Comparison of ENCODE assay signal across 21 cellular contexts in genomic region chr19:3638208-3639193, GRCh38. TPM values are rescaled to one million over a fixed set of nuclear protein-coding genes. Genes with fewer than 3 reads are reported as not detected.
DNase-seq lines count a peak whose midpoint lies in the region; ATAC-seq, FAIRE-seq and TF ChIP-seq lines count a peak whose summit lies in the region.
"Had no signal": no experiment of that assay in that cellular context is flagged by ENCODE, and none has a peak within 500 bp of the region (broad histone marks: within the 10 kb centered on the region; RNA-seq: fewer than 3 reads in every experiment).

No MANE protein-coding gene starts in this region.

- H2BK15ac ChIP-seq in IMR-90 (ENCODE audit: low read depth, low read length), result no peak overlapping the region

- no peak overlapping the region for H3K27ac Mint-ChIP-seq in stimulated activated memory B cell treated with anti-CD40 and anti-IgM and Interleukin-4, amounts not matched to agents 10 μg/mL and 1 μg/mL and 100 μg/mL, for 72 hours

- H3K4me2 ChIP-seq in IMR-90 (ENCODE audit: low read depth, low read length) (no peak overlapping the region), K562 (ENCODE audit: insufficient read depth, low read length) (no peak overlapping the region), HepG2 (ENCODE audit: low read depth, low read length) (no peak overlapping the region)

- intact Hi-C loops in IMR-90 (cut with micrococcal nuclease), result no loop called here
- intact Hi-C loops in K562 (cut with micrococcal nuclease), result no loop called here
- intact Hi-C loops in HepG2 (cut with micrococcal nuclease; ENCODE audit: unreplicated experiment), result no loop called here

- H3K27ac ChIP-seq in IMR-90 (ENCODE audit: insufficient read depth, low read length), result no peak overlapping the region
- H3K27ac ChIP-seq in K562 (ENCODE audit: extremely low read depth, low read depth, low read length), result no peak overlapping the region
- no peak overlapping the region for H3K27ac ChIP-seq in HepG2 (ENCODE audit: extremely low read length, insufficient read depth, low read length)

- in situ Hi-C loops in IMR-90 (cut with MboI; ENCODE audit: low sequenced_read_pairs) (no loop called here), K562 (cut with MboI) (no loop called here), HepG2 (cut with HindIII; ENCODE audit: extremely low pct_ligation_motif_present, low pct_unique_long_range_greater_than_20kb) (no loop called here)

- no peaks in the 10 kb centered on the region for H3K27me3 Mint-ChIP-seq in stimulated activated memory B cell treated with anti-CD40 and anti-IgM and Interleukin-4, amounts not matched to agents 10 μg/mL and 1 μg/mL and 100 μg/mL, for 72 hours
- H3K27me3 Mint-ChIP-seq: CD4-positive, alpha-beta memory T cell had no signal

- no peak for TF ChIP-seq CTCF in IMR-90 (conservative IDR thresholded peaks at IDR 0.05; ENCODE audit: low read depth, low read length)
- no peak for TF ChIP-seq CTCF in K562 (IDR thresholded peaks at IDR 0.05 in 2 of 3, conservative IDR thresholded peaks at IDR 0.05 in 1 of 3; ENCODE audit: insufficient read depth in 2 of 3, low read depth in 1 of 3, low read length in 3 of 3)
- TF ChIP-seq CTCF in HepG2 (CRISPR knock-in tag; IDR thresholded peaks at IDR 0.05), result no peak

- H3K9me1 ChIP-seq in IMR-90 (ENCODE audit: insufficient read depth, low read length) (no peaks in the 10 kb centered on the region), K562 (ENCODE audit: control insufficient read depth, insufficient read depth, low read length) (peaks cover 4% of the 10 kb centered on the region)

- no peak overlapping the region for H3K4me3 ChIP-seq in IMR-90 (ENCODE audit: insufficient read depth, low read depth, low read length)
- H3K4me3 ChIP-seq in K562, result no peak overlapping the region
- H3K4me3 ChIP-seq in HepG2 (replicated peaks in 1 of 3; ENCODE audit: insufficient read depth in 1 of 3, low read depth in 2 of 3, low read length in 3 of 3), result no peak overlapping the region
- H3K4me3 ChIP-seq: HAP-1 had no signal

- no peak overlapping the region for H2BK5ac ChIP-seq in IMR-90 (ENCODE audit: low read depth, low read length, poor library complexity, severe bottlenecking)

- peaks cover 45% of the 10 kb centered on the region for H3K36me3 Mint-ChIP-seq in stimulated activated memory B cell treated with anti-CD40 and anti-IgM and Interleukin-4, amounts not matched to agents 10 μg/mL and 1 μg/mL and 100 μg/mL, for 72 hours

- H3K4me3 Mint-ChIP-seq in stimulated activated memory B cell treated with anti-CD40 and anti-IgM and Interleukin-4, amounts not matched to agents 10 μg/mL and 1 μg/mL and 100 μg/mL, for 72 hours, result no peak overlapping the region
- H3K4me3 Mint-ChIP-seq: CD4-positive, alpha-beta memory T cell had no signal

- WGBS in IMR-90 (ENCODE audit: extremely low coverage in 2 of 2, insufficient read length in 1 of 2), 2 experiments, result 94% methylated on average over 35 of the region's 55 CpGs; no CpG with 5 or more reads in 1 of the 2 experiments
- 91% methylated on average over 38 of the region's 55 CpGs for WGBS in K562 (ENCODE audit: insufficient coverage, low coverage, missing lambda C conversion rate)
- 93% methylated on average over 28 of the region's 55 CpGs for WGBS in HepG2 (ENCODE audit: low lambda C conversion rate)

- H3K79me1 ChIP-seq in IMR-90 (ENCODE audit: low read depth in 1 of 2, low read length in 2 of 2), result no peaks in the 10 kb centered on the region; a peak in 1 of 4 replicates

- TF ChIP-seq POLR2A in IMR-90 (IDR thresholded peaks at IDR 0.05; ENCODE audit: low read depth, low read length), result no peak
- TF ChIP-seq POLR2A in K562 (conservative IDR thresholded peaks at IDR 0.05), result no peak
- TF ChIP-seq POLR2A in HepG2 (IDR thresholded peaks at IDR 0.05; ENCODE audit: insufficient read depth in 1 of 2, low read depth in 2 of 2, low read length in 2 of 2), result no peak

- H3K9me3 Mint-ChIP-seq in stimulated activated memory B cell treated with anti-CD40 and anti-IgM and Interleukin-4, amounts not matched to agents 10 μg/mL and 1 μg/mL and 100 μg/mL, for 72 hours, result no peaks in the 10 kb centered on the region
- H3K9me3 Mint-ChIP-seq: CD4-positive, alpha-beta memory T cell had no signal

- no peak overlapping the region for H3K23ac ChIP-seq in IMR-90 (ENCODE audit: low read depth, low read length)

- no peak overlapping the region for H2AK5ac ChIP-seq in IMR-90 (ENCODE audit: low read depth, low read length)

- POLR2A ChIA-PET in IMR-90 (lab: Charles Lee; ENCODE audit: unreplicated experiment), result no interaction called here
- POLR2A ChIA-PET in K562 (lab: Yijun Ruan, JAX), result no interaction called here
- POLR2A ChIA-PET in HepG2 (lab: Yijun Ruan, JAX), result no interaction called here

- H2AFZ ChIP-seq in IMR-90 (replicated peaks; ENCODE audit: low read length, poor library complexity), result no peak overlapping the region
- no peak overlapping the region for H2AFZ ChIP-seq in K562 (ENCODE audit: low read depth, low read length)
- no peak overlapping the region for H2AFZ ChIP-seq in HepG2 (ENCODE audit: low read length)

- H3K4ac ChIP-seq in IMR-90 (ENCODE audit: low read depth, low read length), result no peak overlapping the region

- H3K36me3 ChIP-seq in IMR-90 (ENCODE audit: control insufficient read depth, insufficient read depth, low read length) (peaks cover 39% of the 10 kb centered on the region), K562 (ENCODE audit: control insufficient read depth, insufficient read depth, low read length) (peaks cover 32% of the 10 kb centered on the region; the same call in 1 of the 3 replicates), HepG2 (replicated peaks in 1 of 2; ENCODE audit: control insufficient read depth in 1 of 2, insufficient read depth in 2 of 2, low read length in 2 of 2) (peaks cover 2 to 3% of the 10 kb centered on the region in 2 experiments; a peak in 2 of 5 replicates)
- H3K36me3 ChIP-seq: HAP-1 had no signal

- no peak overlapping the region for H3K56ac ChIP-seq in IMR-90 (ENCODE audit: extremely low read depth, insufficient read depth, low read length)

- TF ChIP-seq EP300 in K562 (IDR thresholded peaks at IDR 0.05; ENCODE audit: low read length) (no peak), HepG2 (IDR thresholded peaks at IDR 0.05; ENCODE audit: low read depth in 2 of 2, low read length in 2 of 2) (no peak), HepG2 (CRISPR knock-in tag; IDR thresholded peaks at IDR 0.05; ENCODE audit: borderline replicate concordance) (no peak)

- DNase-seq in IMR-90 (no peak), K562 (ENCODE audit: extremely low read depth in 1 of 4, low spot score in 3 of 4) (no peak), HepG2 (ENCODE audit: low spot score) (no peak)
- DNase-seq in stimulated activated CD4-positive, alpha-beta T cell treated with anti-CD3 and anti-CD28 coated beads, Interleukin-2, amount 100 ng/mL, for 24 hours, result no peak
- DNase-seq in effector CD4-positive, alpha-beta T cell, result no peak
- no peak for DNase-seq in activated T-cell treated with anti-CD3 and anti-CD28 coated beads, Interleukin-2, amount 50 U/mL, for 48 hours
- DNase-seq: C1 segment of cervical spinal cord; Calu3; CD4-positive, alpha-beta memory T cell; COR-L47; DMS53; DMS79 treated with DMSO at 0.1 percent for 48 hours; GF-D8; GOT3 had no signal

- no peaks in the 10 kb centered on the region for H3K4me1 Mint-ChIP-seq in stimulated activated memory B cell treated with anti-CD40 and anti-IgM and Interleukin-4, amounts not matched to agents 10 μg/mL and 1 μg/mL and 100 μg/mL, for 72 hours
- H3K4me1 Mint-ChIP-seq: CD4-positive, alpha-beta memory T cell had no signal

- H4K5ac ChIP-seq in IMR-90 (ENCODE audit: low read depth, low read length), result no peak overlapping the region

- H3K27me3 ChIP-seq in IMR-90 (ENCODE audit: control insufficient read depth, insufficient read depth, low read length) (no peaks in the 10 kb centered on the region), K562 (ENCODE audit: control insufficient read depth in 2 of 2, insufficient read depth in 2 of 2, low read length in 2 of 2) (no peaks in the 10 kb centered on the region), HepG2 (ENCODE audit: control insufficient read depth in 1 of 2, insufficient read depth in 2 of 2, low read length in 2 of 2) (no peaks in the 10 kb centered on the region)

- no peaks in the 10 kb centered on the region for H3K79me2 ChIP-seq in K562 (ENCODE audit: control insufficient read depth, insufficient read depth, low read length)
- H3K79me2 ChIP-seq in HepG2 (ENCODE audit: insufficient read depth, low read length), result no peaks in the 10 kb centered on the region

- H2BK120ac ChIP-seq in IMR-90 (ENCODE audit: low read depth, low read length), result no peak overlapping the region

- H3K4me1 ChIP-seq in IMR-90 (ENCODE audit: control insufficient read depth, insufficient read depth, low read length), result no peaks in the 10 kb centered on the region
- peaks cover 0 to 54% of the 10 kb centered on the region in 2 experiments; a peak in 3 of 5 replicates for H3K4me1 ChIP-seq in K562 (replicated peaks in 1 of 2; ENCODE audit: control insufficient read depth in 2 of 2, insufficient read depth in 2 of 2, low read length in 2 of 2)
- no peaks in the 10 kb centered on the region for H3K4me1 ChIP-seq in HepG2 (ENCODE audit: insufficient read depth, low read length)
- H3K4me1 ChIP-seq: HAP-1 had no signal

- dilution Hi-C loops in IMR-90 (cut with HindIII; ENCODE audit: low sequenced_read_pairs, unreplicated experiment), result no loop called here

- peak overlapping the region; percentile 50 for H2AK9ac ChIP-seq in IMR-90 (replicated peaks; ENCODE audit: low read depth, low read length, poor library complexity)

- H4K8ac ChIP-seq in IMR-90 (ENCODE audit: low read depth in 2 of 2, low read length in 2 of 2), result no peak overlapping the region

- ATAC-seq in IMR-90 (ENCODE audit: low read depth) (no peak), K562 (no peak), HepG2 (no peak)
- ATAC-seq in stimulated activated memory B cell treated with anti-CD40 and anti-IgM and Interleukin-4, amounts not matched to agents 10 μg/mL and 1 μg/mL and 100 μg/mL, for 72 hours, result peak; percentile 22

- H3K9ac ChIP-seq in IMR-90 (ENCODE audit: low read depth, low read length), result no peak overlapping the region
- H3K9ac ChIP-seq in K562 (ENCODE audit: insufficient read depth in 1 of 2, low read depth in 2 of 2, low read length in 2 of 2), result peak overlapping the region in 1 of 2 experiments; percentile 52; a peak in 2 of 4 replicates
- no peak overlapping the region for H3K9ac ChIP-seq in HepG2 (ENCODE audit: insufficient read depth, low read depth, low read length)

- TF ChIP-seq RAD21 in IMR-90 (IDR thresholded peaks at IDR 0.05; ENCODE audit: low read length) (no peak), K562 (CRISPR knock-in tag; conservative IDR thresholded peaks at IDR 0.05 in 1 of 2, IDR thresholded peaks at IDR 0.05 in 1 of 2) (no peak), HepG2 (CRISPR knock-in tag; IDR thresholded peaks at IDR 0.05) (no peak)

- CTCF ChIA-PET in IMR-90 (lab: Yijun Ruan, JAX) (no interaction called here), K562 (lab: Yijun Ruan, JAX; ENCODE audit: low intra/inter-chr PET ratio) (no interaction called here), HepG2 (lab: Yijun Ruan, JAX; ENCODE audit: low intra/inter-chr PET ratio, low total read pairs) (no interaction called here)

- FAIRE-seq in K562 (lab: Jason Lieb, UNC) (no peak), HepG2 (lab: Jason Lieb, UNC) (no peak)
- FAIRE-seq: GM12891, H54 had no signal

- H4K20me1 ChIP-seq in IMR-90 (ENCODE audit: insufficient read depth, low read length) (no peaks in the 10 kb centered on the region; the same call in 1 of the 2 replicates), K562 (replicated peaks; ENCODE audit: control insufficient read depth, insufficient read depth, low read length) (no peaks in the 10 kb centered on the region), HepG2 (ENCODE audit: insufficient read depth, low read length) (no peaks in the 10 kb centered on the region)

- H3K9me3 ChIP-seq in IMR-90 (ENCODE audit: control insufficient read depth, insufficient read depth, low read length) (no peaks in the 10 kb centered on the region), K562 (replicated peaks; ENCODE audit: control insufficient read depth, insufficient read depth, low read depth, low read length) (no peaks in the 10 kb centered on the region), HepG2 (ENCODE audit: low read length) (no peaks in the 10 kb centered on the region)
- H3K9me3 ChIP-seq: HAP-1 had no signal

- no peak overlapping the region for H2BK20ac ChIP-seq in IMR-90 (ENCODE audit: low read depth, low read length)

- H3K14ac ChIP-seq in IMR-90 (replicated peaks; ENCODE audit: low read depth, low read length), result no peak overlapping the region

- BruUV-seq in IMR-90 (replicated peaks; lab: Mats Ljungman, UMichigan) (no TSS peak), K562 (replicated peaks; lab: Mats Ljungman, UMichigan) (no TSS peak), HepG2 (replicated peaks; lab: Mats Ljungman, UMichigan) (no TSS peak)

- H4K91ac ChIP-seq in IMR-90 (ENCODE audit: insufficient read depth, low read depth, low read length), result no peak overlapping the region

- H3K18ac ChIP-seq in IMR-90 (ENCODE audit: low read depth, low read length), result no peak overlapping the region

RNA-seq across cellular contexts. Expression of gene CACTIN, which starts 11.9 kb away (rescaled TPM):
- total RNA-seq in IMR-90 (2012; rRNA removed) (10.8 and 12.8 TPM in 2 replicates), K562 (2014; rRNA removed) (46.5 and 57.8 TPM in 2 replicates), K562 (2014; rRNA removed; fragmentation: Illumina TruSeq; extraction: Trizol) (7.6 and 7.9 TPM in 2 replicates), K562 (2015; rRNA removed; fragmentation: Illumina TruSeq; extraction: Trizol) (25.6 and 27.3 TPM in 2 replicates), K562 (2021) (42.1 and 49.2 TPM in 2 replicates), HepG2 (2016; rRNA removed; fragmentation: Illumina TruSeq; extraction: Trizol) (11.1 and 16.6 TPM in 2 replicates)
- polyA plus RNA-seq in IMR-90 (2012; rRNA removed) (19.5 and 25.1 TPM in 2 replicates), K562 (2011; rRNA removed) (15.0 and 19.4 TPM in 2 replicates), K562 (2014; fragmentation: Illumina TruSeq; extraction: Trizol) (9.6 and 20.4 TPM in 2 replicates), K562 (2014; fragmentation: Nextera tagmentation; extraction: Ambion mirVana) (under 1 TPM; 0.15 to 0.52 TPM), K562 (2014; rRNA removed) (35.0 and 36.4 TPM in 2 replicates), HepG2 (2011; rRNA removed) (10.0 and 11.5 TPM in 2 replicates)
- 16.4 and 29.5 TPM in 2 replicates for polyA plus RNA-seq in IMR-90 (2012; cell fraction: cytosol; rRNA removed)
- 48.6 and 103 TPM in 2 replicates for polyA plus RNA-seq in IMR-90 (2012; cell fraction: nucleus; rRNA removed; ENCODE audit: low replicate concordance)
- total RNA-seq in K562 (2011; cell fraction: chromatin; rRNA removed; ENCODE audit: low replicate concordance), result 35.4 and 89.8 TPM in 2 replicates
- 60.3 and 65.9 TPM in 2 replicates for total RNA-seq in K562 (2011; cell fraction: nucleolus; rRNA removed)
- total RNA-seq in K562 (2011; cell fraction: nucleoplasm; rRNA removed), result 35.3 and 37.6 TPM in 2 replicates
- polyA plus RNA-seq in K562 (2011; cell fraction: cytosol; rRNA removed), result 21.9 and 50.9 TPM in 2 replicates
- 54.2 and 84.9 TPM in 2 replicates for polyA plus RNA-seq in K562 (2011; cell fraction: nucleus; rRNA removed)
- polyA plus RNA-seq in K562 (2012), result 22.8 and 28.5 TPM in 2 replicates
- 4.5 and 9.4 TPM in 2 replicates for polyA minus RNA-seq in K562 (2011; rRNA and poly(A)+ RNA removed)
- polyA minus RNA-seq in K562 (2011; cell fraction: cytosol; rRNA and poly(A)+ RNA removed), result 13.0 and 16.6 TPM in 2 replicates
- polyA minus RNA-seq in K562 (2011; cell fraction: nucleus; rRNA and poly(A)+ RNA removed), result 9.6 and 12.0 TPM in 2 replicates
- 2.8 and 3.1 TPM in 2 replicates for total RNA-seq in HepG2 (2016; cell fraction: cytosol; rRNA removed; fragmentation: Illumina TruSeq; extraction: Trizol; ENCODE audit: low read depth)
- 11.2 and 17.9 TPM in 2 replicates for total RNA-seq in HepG2 (2016; cell fraction: insoluble cytoplasmic fraction; rRNA removed; fragmentation: Illumina TruSeq; extraction: Trizol)
- 4.7 and 5.6 TPM in 2 replicates for total RNA-seq in HepG2 (2016; cell fraction: membrane; rRNA removed; fragmentation: Illumina TruSeq; extraction: Trizol)
- 9.0 and 11.6 TPM in 2 replicates for total RNA-seq in HepG2 (2016; cell fraction: nucleus; rRNA removed; fragmentation: Illumina TruSeq; extraction: Trizol)
- polyA plus RNA-seq in HepG2 (2011; cell fraction: cytosol; rRNA removed), result 6.6 and 11.2 TPM in 2 replicates
- 31.8 and 41.5 TPM in 2 replicates for polyA plus RNA-seq in HepG2 (2011; cell fraction: nucleus; rRNA removed)
- 5.7 and 5.8 TPM in 2 replicates for polyA plus RNA-seq in HepG2 (2012)
- 1.7 and 1.8 TPM in 2 replicates for polyA plus RNA-seq in HepG2 (2016; cell fraction: cytosol; fragmentation: Illumina TruSeq; extraction: Trizol; ENCODE audit: low read depth)
- polyA plus RNA-seq in HepG2 (2016; cell fraction: insoluble cytoplasmic fraction; fragmentation: Illumina TruSeq; extraction: Trizol; ENCODE audit: low read depth), result 10.2 and 13.0 TPM in 2 replicates
- polyA plus RNA-seq in HepG2 (2016; cell fraction: membrane; fragmentation: Illumina TruSeq; extraction: Trizol; ENCODE audit: low read depth), result 3.7 and 4.0 TPM in 2 replicates
- polyA plus RNA-seq in HepG2 (2016; cell fraction: nucleus; fragmentation: Illumina TruSeq; extraction: Trizol; ENCODE audit: insufficient read depth, low read depth), result 28.6 and 30.2 TPM in 2 replicates
- polyA minus RNA-seq in HepG2 (2011; rRNA and poly(A)+ RNA removed; ENCODE audit: low replicate concordance), result 9.7 and 19.5 TPM in 2 replicates
- polyA minus RNA-seq in HepG2 (2011; cell fraction: cytosol; rRNA and poly(A)+ RNA removed), result 5.0 and 5.2 TPM in 2 replicates
- polyA minus RNA-seq in HepG2 (2011; cell fraction: nucleus; rRNA and poly(A)+ RNA removed), result 5.3 and 5.7 TPM in 2 replicates

RNA-seq across cellular contexts. Expression of gene TBXA2R, which starts 31.8 kb away (rescaled TPM):
- total RNA-seq in IMR-90 (2012; rRNA removed), result 0.28 and 0.36 TPM in 2 replicates
- 2.3 and 3.6 TPM in 2 replicates for polyA plus RNA-seq in IMR-90 (2012; rRNA removed)
- 2.4 and 4.4 TPM in 2 replicates for polyA plus RNA-seq in IMR-90 (2012; cell fraction: cytosol; rRNA removed)
- 1.2 and 4.5 TPM in 2 replicates for polyA plus RNA-seq in IMR-90 (2012; cell fraction: nucleus; rRNA removed; ENCODE audit: low replicate concordance)
- 10.2 and 37.7 TPM in 2 replicates for total RNA-seq in K562 (2011; cell fraction: chromatin; rRNA removed; ENCODE audit: low replicate concordance)
- 58.8 and 84.5 TPM in 2 replicates for total RNA-seq in K562 (2011; cell fraction: nucleolus; rRNA removed)
- 27.7 and 36.4 TPM in 2 replicates for total RNA-seq in K562 (2011; cell fraction: nucleoplasm; rRNA removed)
- 2.5 and 5.2 TPM in 2 replicates for total RNA-seq in K562 (2014; rRNA removed)
- 2.3 and 2.8 TPM in 2 replicates for total RNA-seq in K562 (2014; rRNA removed; fragmentation: Illumina TruSeq; extraction: Trizol)
- 2.5 and 3.1 TPM in 2 replicates for total RNA-seq in K562 (2015; rRNA removed; fragmentation: Illumina TruSeq; extraction: Trizol)
- 21.0 and 24.0 TPM in 2 replicates for total RNA-seq in K562 (2021)
- 2.9 and 4.4 TPM in 2 replicates for polyA plus RNA-seq in K562 (2011; rRNA removed)
- polyA plus RNA-seq in K562 (2011; cell fraction: cytosol; rRNA removed), result 4.0 and 21.7 TPM in 2 replicates
- polyA plus RNA-seq in K562 (2011; cell fraction: nucleus; rRNA removed), result 3.7 and 12.5 TPM in 2 replicates
- 11.5 and 11.6 TPM in 2 replicates for polyA plus RNA-seq in K562 (2012)
- 4.3 and 6.7 TPM in 2 replicates for polyA plus RNA-seq in K562 (2014; fragmentation: Illumina TruSeq; extraction: Trizol)
- polyA plus RNA-seq in K562 (2014; fragmentation: Nextera tagmentation; extraction: Ambion mirVana), result 1 to 10 TPM; 1.5 to 2.6 TPM
- polyA plus RNA-seq in K562 (2014; rRNA removed), result 5.7 and 6.1 TPM in 2 replicates
- polyA minus RNA-seq in K562 (2011; rRNA and poly(A)+ RNA removed), result 0.90 and 1.6 TPM in 2 replicates
- polyA minus RNA-seq in K562 (2011; cell fraction: cytosol; rRNA and poly(A)+ RNA removed), result 17.4 and 19.6 TPM in 2 replicates
- polyA minus RNA-seq in K562 (2011; cell fraction: nucleus; rRNA and poly(A)+ RNA removed), result 3.1 and 6.1 TPM in 2 replicates
- total RNA-seq in HepG2 (2016; rRNA removed; fragmentation: Illumina TruSeq; extraction: Trizol), result not detected in 2 replicates
- not detected in 2 replicates for total RNA-seq in HepG2 (2016; cell fraction: cytosol; rRNA removed; fragmentation: Illumina TruSeq; extraction: Trizol; ENCODE audit: low read depth)
- total RNA-seq in HepG2 (2016; cell fraction: insoluble cytoplasmic fraction; rRNA removed; fragmentation: Illumina TruSeq; extraction: Trizol), result not detected in 2 replicates
- total RNA-seq in HepG2 (2016; cell fraction: membrane; rRNA removed; fragmentation: Illumina TruSeq; extraction: Trizol), result not detected in 2 replicates
- total RNA-seq in HepG2 (2016; cell fraction: nucleus; rRNA removed; fragmentation: Illumina TruSeq; extraction: Trizol), result not detected in 2 replicates
- 0.05 and 0.09 TPM in 2 replicates for polyA plus RNA-seq in HepG2 (2011; rRNA removed)
- polyA plus RNA-seq in HepG2 (2011; cell fraction: cytosol; rRNA removed), result 0.04 TPM in 2 replicates
- polyA plus RNA-seq in HepG2 (2011; cell fraction: nucleus; rRNA removed), result 0.11 TPM in 1 of 2 replicates, not detected in the other
- not detected in 2 replicates for polyA plus RNA-seq in HepG2 (2012)
- polyA plus RNA-seq in HepG2 (2016; cell fraction: cytosol; fragmentation: Illumina TruSeq; extraction: Trizol; ENCODE audit: low read depth), result not detected in 2 replicates
- polyA plus RNA-seq in HepG2 (2016; cell fraction: insoluble cytoplasmic fraction; fragmentation: Illumina TruSeq; extraction: Trizol; ENCODE audit: low read depth), result not detected in 2 replicates
- polyA plus RNA-seq in HepG2 (2016; cell fraction: membrane; fragmentation: Illumina TruSeq; extraction: Trizol; ENCODE audit: low read depth), result not detected in 2 replicates
- not detected in 2 replicates for polyA plus RNA-seq in HepG2 (2016; cell fraction: nucleus; fragmentation: Illumina TruSeq; extraction: Trizol; ENCODE audit: insufficient read depth, low read depth)
- polyA minus RNA-seq in HepG2 (2011; rRNA and poly(A)+ RNA removed; ENCODE audit: low replicate concordance), result 0.20 and 1.3 TPM in 2 replicates
- not detected in 2 replicates for polyA minus RNA-seq in HepG2 (2011; cell fraction: cytosol; rRNA and poly(A)+ RNA removed)
- polyA minus RNA-seq in HepG2 (2011; cell fraction: nucleus; rRNA and poly(A)+ RNA removed), result not detected in 2 replicates
- total RNA-seq: Daoy had no signal

RNA-seq across cellular contexts. Expression of gene GIPC3, which starts 53.2 kb away (rescaled TPM):
- total RNA-seq in IMR-90 (2012; rRNA removed), result under 0.01 TPM in 2 replicates
- 0.36 and 0.42 TPM in 2 replicates for polyA plus RNA-seq in IMR-90 (2012; rRNA removed)
- 0.15 and 0.29 TPM in 2 replicates for polyA plus RNA-seq in IMR-90 (2012; cell fraction: cytosol; rRNA removed)
- 2.3 and 2.5 TPM in 2 replicates for polyA plus RNA-seq in IMR-90 (2012; cell fraction: nucleus; rRNA removed; ENCODE audit: low replicate concordance)
- 2.6 and 7.5 TPM in 2 replicates for total RNA-seq in K562 (2011; cell fraction: chromatin; rRNA removed; ENCODE audit: low replicate concordance)
- total RNA-seq in K562 (2011; cell fraction: nucleolus; rRNA removed), result 3.8 and 5.5 TPM in 2 replicates
- 3.2 and 4.0 TPM in 2 replicates for total RNA-seq in K562 (2011; cell fraction: nucleoplasm; rRNA removed)
- 0.54 and 1.2 TPM in 2 replicates for total RNA-seq in K562 (2014; rRNA removed)
- 0.83 and 0.91 TPM in 2 replicates for total RNA-seq in K562 (2014; rRNA removed; fragmentation: Illumina TruSeq; extraction: Trizol)
- total RNA-seq in K562 (2015; rRNA removed; fragmentation: Illumina TruSeq; extraction: Trizol), result 0.98 and 1.0 TPM in 2 replicates
- 3.3 and 3.9 TPM in 2 replicates for total RNA-seq in K562 (2021)
- polyA plus RNA-seq in K562 (2011; rRNA removed), result 2.5 and 3.1 TPM in 2 replicates
- polyA plus RNA-seq in K562 (2011; cell fraction: cytosol; rRNA removed), result 3.0 and 4.9 TPM in 2 replicates
- polyA plus RNA-seq in K562 (2011; cell fraction: nucleus; rRNA removed), result 5.3 and 8.9 TPM in 2 replicates
- 3.6 and 14.1 TPM in 2 replicates for polyA plus RNA-seq in K562 (2012)
- polyA plus RNA-seq in K562 (2014; fragmentation: Illumina TruSeq; extraction: Trizol), result 3.0 and 3.6 TPM in 2 replicates
- polyA plus RNA-seq in K562 (2014; fragmentation: Nextera tagmentation; extraction: Ambion mirVana), result under 1 TPM in 1 of 2 experiments, not detected in 1; 0.03 TPM
- 1.9 and 2.3 TPM in 2 replicates for polyA plus RNA-seq in K562 (2014; rRNA removed)
- 2.0 and 3.2 TPM in 2 replicates for polyA minus RNA-seq in K562 (2011; rRNA and poly(A)+ RNA removed)
- polyA minus RNA-seq in K562 (2011; cell fraction: cytosol; rRNA and poly(A)+ RNA removed), result 5.9 and 6.7 TPM in 2 replicates
- polyA minus RNA-seq in K562 (2011; cell fraction: nucleus; rRNA and poly(A)+ RNA removed), result 1.6 and 2.1 TPM in 2 replicates
- total RNA-seq in HepG2 (2016; rRNA removed; fragmentation: Illumina TruSeq; extraction: Trizol), result not detected in 2 replicates
- total RNA-seq in HepG2 (2016; cell fraction: cytosol; rRNA removed; fragmentation: Illumina TruSeq; extraction: Trizol; ENCODE audit: low read depth), result not detected in 2 replicates
- not detected in 2 replicates for total RNA-seq in HepG2 (2016; cell fraction: insoluble cytoplasmic fraction; rRNA removed; fragmentation: Illumina TruSeq; extraction: Trizol)
- total RNA-seq in HepG2 (2016; cell fraction: membrane; rRNA removed; fragmentation: Illumina TruSeq; extraction: Trizol), result not detected in 2 replicates
- not detected in 2 replicates for total RNA-seq in HepG2 (2016; cell fraction: nucleus; rRNA removed; fragmentation: Illumina TruSeq; extraction: Trizol)
- 0.05 and 0.08 TPM in 2 replicates for polyA plus RNA-seq in HepG2 (2011; rRNA removed)
- polyA plus RNA-seq in HepG2 (2011; cell fraction: cytosol; rRNA removed), result 0.01 and 0.03 TPM in 2 replicates
- 0.14 and 0.17 TPM in 2 replicates for polyA plus RNA-seq in HepG2 (2011; cell fraction: nucleus; rRNA removed)
- polyA plus RNA-seq in HepG2 (2012), result 0.04 TPM in 1 of 2 replicates, not detected in the other
- not detected in 2 replicates for polyA plus RNA-seq in HepG2 (2016; cell fraction: cytosol; fragmentation: Illumina TruSeq; extraction: Trizol; ENCODE audit: low read depth)
- not detected in 2 replicates for polyA plus RNA-seq in HepG2 (2016; cell fraction: insoluble cytoplasmic fraction; fragmentation: Illumina TruSeq; extraction: Trizol; ENCODE audit: low read depth)
- polyA plus RNA-seq in HepG2 (2016; cell fraction: membrane; fragmentation: Illumina TruSeq; extraction: Trizol; ENCODE audit: low read depth), result not detected in 2 replicates
- polyA plus RNA-seq in HepG2 (2016; cell fraction: nucleus; fragmentation: Illumina TruSeq; extraction: Trizol; ENCODE audit: insufficient read depth, low read depth), result not detected in 2 replicates
- 0.02 and 5.9 TPM in 2 replicates for polyA minus RNA-seq in HepG2 (2011; rRNA and poly(A)+ RNA removed; ENCODE audit: low replicate concordance)
- not detected in 2 replicates for polyA minus RNA-seq in HepG2 (2011; cell fraction: cytosol; rRNA and poly(A)+ RNA removed)
- not detected in 2 replicates for polyA minus RNA-seq in HepG2 (2011; cell fraction: nucleus; rRNA and poly(A)+ RNA removed)
- total RNA-seq: A172, Calu3, Daoy, G401 had no signal
